ENCODE assay signal across 1 cellular context in the genomic region with DNA sequence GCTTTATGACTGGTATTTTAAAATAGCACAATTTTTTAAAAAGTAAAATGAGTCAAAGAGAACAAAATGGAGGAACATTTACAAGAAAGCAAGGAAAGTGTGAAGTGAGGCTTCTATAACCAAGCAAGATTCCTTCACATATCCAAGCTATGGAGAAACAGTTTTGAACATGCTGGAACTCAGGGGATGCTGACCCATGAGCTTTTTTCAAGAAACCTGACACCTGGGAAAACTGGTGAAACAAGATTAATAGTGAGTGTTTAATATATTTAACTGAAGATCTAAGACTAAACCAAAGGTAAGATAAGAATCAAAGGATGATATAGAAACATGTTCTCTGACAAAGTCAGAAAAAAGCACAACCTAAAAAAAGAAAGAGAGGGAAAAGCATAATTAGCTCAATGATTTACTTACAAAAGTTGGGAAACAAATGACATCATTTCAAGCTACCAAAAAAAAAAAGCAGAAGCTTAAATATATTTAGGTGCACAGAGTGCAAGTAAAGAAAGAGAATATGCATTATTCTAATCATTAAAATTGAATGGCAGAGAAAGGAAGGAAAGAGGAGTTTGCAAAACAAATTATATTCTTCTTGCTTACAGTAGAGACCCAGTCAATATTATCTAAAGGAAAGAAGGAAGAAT.
TF ChIP-seq lines count a peak whose summit lies in the region.

No MANE protein-coding gene starts in this region.

TF ChIP-seq in HEK293, 187 proteins besides CTCF, POLR2A, EP300 and RAD21:
- TF ChIP-seq, protein P1, sequence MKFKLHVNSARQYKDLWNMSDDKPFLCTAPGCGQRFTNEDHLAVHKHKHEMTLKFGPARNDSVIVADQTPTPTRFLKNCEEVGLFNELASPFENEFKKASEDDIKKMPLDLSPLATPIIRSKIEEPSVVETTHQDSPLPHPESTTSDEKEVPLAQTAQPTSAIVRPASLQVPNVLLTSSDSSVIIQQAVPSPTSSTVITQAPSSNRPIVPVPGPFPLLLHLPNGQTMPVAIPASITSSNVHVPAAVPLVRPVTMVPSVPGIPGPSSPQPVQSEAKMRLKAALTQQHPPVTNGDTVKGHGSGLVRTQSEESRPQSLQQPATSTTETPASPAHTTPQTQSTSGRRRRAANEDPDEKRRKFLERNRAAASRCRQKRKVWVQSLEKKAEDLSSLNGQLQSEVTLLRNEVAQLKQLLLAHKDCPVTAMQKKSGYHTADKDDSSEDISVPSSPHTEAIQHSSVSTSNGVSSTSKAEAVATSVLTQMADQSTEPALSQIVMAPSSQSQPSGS (tag by site-specific recombination; IDR thresholded peaks at IDR 0.05; ENCODE audit: low read depth) = peak; percentile 88
- peak; percentile 22; the same call in 1 of the 2 replicates for TF ChIP-seq ZNF629 (tag by site-specific recombination; IDR thresholded peaks at IDR 0.05)
- TF ChIP-seq KLF10 (tag by site-specific recombination; IDR thresholded peaks at IDR 0.05) = no peak
- TF ChIP-seq OSR2 (tag by site-specific recombination; IDR thresholded peaks at IDR 0.05) = peak; percentile 40; the same call in 1 of the 2 replicates
- TF ChIP-seq ZBTB48 (tag by site-specific recombination; IDR thresholded peaks at IDR 0.05) = no peak
- TF ChIP-seq, protein P2, sequence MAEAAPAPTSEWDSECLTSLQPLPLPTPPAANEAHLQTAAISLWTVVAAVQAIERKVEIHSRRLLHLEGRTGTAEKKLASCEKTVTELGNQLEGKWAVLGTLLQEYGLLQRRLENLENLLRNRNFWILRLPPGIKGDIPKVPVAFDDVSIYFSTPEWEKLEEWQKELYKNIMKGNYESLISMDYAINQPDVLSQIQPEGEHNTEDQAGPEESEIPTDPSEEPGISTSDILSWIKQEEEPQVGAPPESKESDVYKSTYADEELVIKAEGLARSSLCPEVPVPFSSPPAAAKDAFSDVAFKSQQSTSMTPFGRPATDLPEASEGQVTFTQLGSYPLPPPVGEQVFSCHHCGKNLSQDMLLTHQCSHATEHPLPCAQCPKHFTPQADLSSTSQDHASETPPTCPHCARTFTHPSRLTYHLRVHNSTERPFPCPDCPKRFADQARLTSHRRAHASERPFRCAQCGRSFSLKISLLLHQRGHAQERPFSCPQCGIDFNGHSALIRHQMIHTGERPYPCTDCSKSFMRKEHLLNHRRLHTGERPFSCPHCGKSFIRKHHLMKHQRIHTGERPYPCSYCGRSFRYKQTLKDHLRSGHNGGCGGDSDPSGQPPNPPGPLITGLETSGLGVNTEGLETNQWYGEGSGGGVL (tag by site-specific recombination; IDR thresholded peaks at IDR 0.05) = no peak
- TF ChIP-seq, protein P3, sequence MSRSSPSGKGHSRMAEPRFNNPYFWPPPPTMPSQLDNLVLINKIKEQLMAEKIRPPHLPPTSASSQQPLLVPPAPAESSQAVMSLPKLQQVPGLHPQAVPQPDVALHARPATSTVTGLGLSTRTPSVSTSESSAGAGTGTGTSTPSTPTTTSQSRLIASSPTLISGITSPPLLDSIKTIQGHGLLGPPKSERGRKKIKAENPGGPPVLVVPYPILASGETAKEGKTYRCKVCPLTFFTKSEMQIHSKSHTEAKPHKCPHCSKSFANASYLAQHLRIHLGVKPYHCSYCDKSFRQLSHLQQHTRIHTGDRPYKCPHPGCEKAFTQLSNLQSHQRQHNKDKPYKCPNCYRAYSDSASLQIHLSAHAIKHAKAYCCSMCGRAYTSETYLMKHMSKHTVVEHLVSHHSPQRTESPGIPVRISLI (tag by site-specific recombination; IDR thresholded peaks at IDR 0.05) = peak; percentile 87; the same call in 1 of the 2 replicates
- peak; percentile 36; the same call in 1 of the 2 replicates for TF ChIP-seq PRDM1 (tag by site-specific recombination; IDR thresholded peaks at IDR 0.05)
- no peak for TF ChIP-seq ZNF510 (tag by site-specific recombination; IDR thresholded peaks at IDR 0.05; ENCODE audit: insufficient replicate concordance)
- TF ChIP-seq ZNF366 (tag by site-specific recombination; conservative IDR thresholded peaks at IDR 0.05) = peak; percentile 37; the same call in 1 of the 2 replicates
